In the genomic region with DNA sequence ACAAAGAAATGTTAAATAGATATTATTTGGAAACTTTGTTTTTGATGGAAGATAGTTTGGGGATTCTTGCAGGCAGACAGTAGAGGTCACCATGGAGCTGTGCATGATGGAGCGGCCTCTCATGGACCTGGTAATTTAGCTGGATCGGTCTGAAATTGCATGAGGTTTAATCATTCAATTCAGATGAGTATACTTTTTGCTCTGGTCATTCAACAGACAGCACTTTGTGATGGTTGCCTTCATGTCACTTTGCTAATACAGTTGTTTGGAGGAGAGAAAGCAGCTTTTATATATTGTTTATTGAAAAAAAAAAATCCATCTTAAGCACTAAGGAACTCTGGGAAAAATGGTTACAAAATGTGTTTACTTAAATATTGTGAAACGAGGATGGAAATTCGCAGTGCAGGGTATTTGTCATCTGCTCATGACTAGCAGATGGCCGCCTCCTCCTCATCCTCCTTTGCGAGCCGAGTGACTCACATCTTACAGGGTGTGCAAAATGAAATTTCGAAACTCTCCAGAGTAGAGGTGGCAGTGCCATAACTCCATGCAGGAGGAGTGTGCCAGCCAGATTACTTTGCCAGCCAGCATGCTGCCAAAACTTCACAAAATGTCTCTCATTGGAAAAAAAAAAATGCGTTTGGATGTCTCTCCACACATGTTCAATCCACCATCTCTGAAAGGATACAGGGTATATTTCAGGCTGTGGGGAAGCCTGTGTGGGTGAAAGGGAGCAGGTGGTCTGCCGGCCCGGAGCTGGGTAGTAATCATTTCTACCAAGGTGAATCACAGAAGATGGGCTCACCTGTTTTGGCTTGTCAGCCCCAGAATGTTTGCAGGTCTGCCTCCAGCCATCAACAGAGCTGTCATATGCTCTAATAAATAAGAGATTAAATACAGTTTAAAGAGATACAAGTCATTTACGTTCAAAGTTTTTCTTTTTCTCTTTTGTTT, we compare ENCODE assay signal across 8 cellular contexts.
DNase-seq lines count a peak whose midpoint lies in the region; ATAC-seq and TF ChIP-seq lines count a peak whose summit lies in the region.

No MANE protein-coding gene starts in this region.

- H3K27ac ChIP-seq in Peyer's patch (peak overlapping the region in 1 of 4 donors; percentile 50), heart left ventricle (peak overlapping the region in 2 of 12 donors; percentile 14 to 22), neuronal stem cell (replicated peaks; ENCODE audit: low read length) (no peak overlapping the region)

- no peak overlapping the region for H2BK5ac ChIP-seq in neuronal stem cell (ENCODE audit: low read length)

- no peak overlapping the region for H2AFZ ChIP-seq in neuronal stem cell (ENCODE audit: low read length)

- no peak overlapping the region for H3K9ac ChIP-seq in neuronal stem cell (ENCODE audit: low read depth, low read length, poor library complexity)

- H2BK12ac ChIP-seq in neuronal stem cell (ENCODE audit: low read length): no peak overlapping the region

- H2BK120ac ChIP-seq in neuronal stem cell (ENCODE audit: low read depth, low read length): no peak overlapping the region

- peak; percentile 84 for TF ChIP-seq CTCF in AG09319 (IDR thresholded peaks at IDR 0.05; ENCODE audit: low read depth, low read length)
- TF ChIP-seq CTCF in Peyer's patch (IDR thresholded peaks at IDR 0.05): peak in 4 of 6 experiments; percentile 50 to 71 (median 54)
- TF ChIP-seq CTCF in heart left ventricle (IDR thresholded peaks at IDR 0.05): peak; percentile 40 to 68 (median 56)

- H3K4me1 Mint-ChIP-seq in activated naive CD8-positive, alpha-beta T cell treated with anti-CD3 and anti-CD28 coated beads, Interleukin-2, amount 50 U/mL, for 24 hours: peaks cover 24% of the 10 kb centered on the region

- H3K4me3 ChIP-seq in H7 (ENCODE audit: insufficient read depth, low read depth, low read length): no peak overlapping the region
- no peak overlapping the region for H3K4me3 ChIP-seq in Peyer's patch
- peak overlapping the region in 1 of 12 donors; percentile 6 for H3K4me3 ChIP-seq in heart left ventricle
- H3K4me3 ChIP-seq in neuronal stem cell (ENCODE audit: low read length in 2 of 2): no peak overlapping the region

- H3K4me1 ChIP-seq in Peyer's patch (no peaks in the 10 kb centered on the region), heart left ventricle (peaks cover 0 to 8% (median 0%) of the 10 kb centered on the region in 12 donors), neuronal stem cell (ENCODE audit: control insufficient read depth in 2 of 2, insufficient read depth in 1 of 2, low read depth in 1 of 2, low read length in 2 of 2) (no peaks in the 10 kb centered on the region)

- H3K27me3 ChIP-seq in H7 (ENCODE audit: control insufficient read depth, insufficient read depth, low read length) (no peaks in the 10 kb centered on the region), Peyer's patch (no peaks in the 10 kb centered on the region), heart left ventricle (peaks cover 0 to 15% (median 0%) of the 10 kb centered on the region in 9 donors), neuronal stem cell (ENCODE audit: control insufficient read depth in 3 of 3, insufficient read depth in 3 of 3, low read depth in 1 of 3, low read length in 3 of 3) (no peaks in the 10 kb centered on the region)

- H3K27me3 Mint-ChIP-seq in activated naive CD8-positive, alpha-beta T cell treated with anti-CD3 and anti-CD28 coated beads, Interleukin-2, amount 50 U/mL, for 24 hours: no peaks in the 10 kb centered on the region

- H2BK15ac ChIP-seq in neuronal stem cell (ENCODE audit: low read length): no peak overlapping the region

- TF ChIP-seq POLR2A in Peyer's patch (IDR thresholded peaks at IDR 0.05): no peak
- no peak for TF ChIP-seq POLR2A in heart left ventricle (IDR thresholded peaks at IDR 0.05)

- no peak overlapping the region for H2AK5ac ChIP-seq in neuronal stem cell (ENCODE audit: low read depth, low read length)

- no peak overlapping the region for H3K14ac ChIP-seq in neuronal stem cell (ENCODE audit: low read length)

- no peak overlapping the region for H4K8ac ChIP-seq in neuronal stem cell (ENCODE audit: low read depth, low read length)

- intact Hi-C loops in heart left ventricle (cut with DNase I): loop anchor here (2.0 to 10.0 kb wide), 12 partner anchors 191 to 892 kb away; no protein-coding TSS in a partner anchor
- intact Hi-C loops in sciatic nerve (cut with DNase I): no loop called here

- no peak overlapping the region for H3K4me2 ChIP-seq in neuronal stem cell (ENCODE audit: insufficient read depth, low read length, poor library complexity, severe bottlenecking)

- no peak overlapping the region for H3K4ac ChIP-seq in neuronal stem cell (ENCODE audit: low read length)

- no peak overlapping the region for H4K91ac ChIP-seq in neuronal stem cell (ENCODE audit: low read depth, low read length, poor library complexity)

- no peaks in the 10 kb centered on the region for H3K9me3 Mint-ChIP-seq in activated naive CD8-positive, alpha-beta T cell treated with anti-CD3 and anti-CD28 coated beads, Interleukin-2, amount 50 U/mL, for 24 hours

- H3K36me3 ChIP-seq in H7 (replicated peaks; ENCODE audit: control insufficient read depth, insufficient read depth, low read length) (no peaks in the 10 kb centered on the region), Peyer's patch (no peaks in the 10 kb centered on the region), heart left ventricle (no peaks in the 10 kb centered on the region), neuronal stem cell (replicated peaks in 1 of 2; ENCODE audit: control insufficient read depth in 2 of 2, insufficient read depth in 2 of 2, low read length in 2 of 2) (no peaks in the 10 kb centered on the region)

- no peak overlapping the region for H3K23ac ChIP-seq in neuronal stem cell (ENCODE audit: low read depth, low read length, poor library complexity)

- no peak overlapping the region for H3K18ac ChIP-seq in neuronal stem cell (ENCODE audit: low read length)

- H3K27ac Mint-ChIP-seq in activated naive CD8-positive, alpha-beta T cell treated with anti-CD3 and anti-CD28 coated beads, Interleukin-2, amount 50 U/mL, for 24 hours: peak overlapping the region; percentile 64

- no peaks in the 10 kb centered on the region for H3K79me1 ChIP-seq in neuronal stem cell (ENCODE audit: low read depth, low read length)

- H3K4me3 Mint-ChIP-seq in activated naive CD8-positive, alpha-beta T cell treated with anti-CD3 and anti-CD28 coated beads, Interleukin-2, amount 50 U/mL, for 24 hours: no peak overlapping the region

- WGBS in heart left ventricle, 4 donors: 44 to 53% (median 50%) methylated on average over 12 of the region's 12 CpGs
- WGBS in neuronal stem cell (ENCODE audit: extremely low coverage in 2 of 2, insufficient read length in 2 of 2, insufficient replicate concordance in 1 of 2), 2 donors: no CpG with 5 or more reads among the region's 12 CpGs

- no peaks in the 10 kb centered on the region for H3K36me3 Mint-ChIP-seq in activated naive CD8-positive, alpha-beta T cell treated with anti-CD3 and anti-CD28 coated beads, Interleukin-2, amount 50 U/mL, for 24 hours (ENCODE audit: low read depth)

- H3K9me3 ChIP-seq in Peyer's patch (no peaks in the 10 kb centered on the region), heart left ventricle (no peaks in the 10 kb centered on the region), neuronal stem cell (replicated peaks in 1 of 2; ENCODE audit: control insufficient read depth in 2 of 2, insufficient read depth in 1 of 2, low read depth in 1 of 2, low read length in 2 of 2) (no peaks in the 10 kb centered on the region)

- peak; percentile 94 for ATAC-seq in activated naive CD8-positive, alpha-beta T cell treated with anti-CD3 and anti-CD28 coated beads, Interleukin-2, amount 50 U/mL, for 24 hours
- ATAC-seq in heart left ventricle: peak; percentile 64 to 90 (median 81)
- peak; percentile 95 for ATAC-seq in sciatic nerve
- ATAC-seq in GM18511 (IDR thresholded peaks at IDR 0.05; ENCODE audit: unreplicated experiment): no peak

- DNase-seq in AG09319 (ENCODE audit: extremely low read depth, low read depth) (peak; percentile 87), H7 (peak; percentile 19), Peyer's patch (peak in 1 of 3 donors; percentile 71), heart left ventricle (peak in 4 of 5 donors; percentile 20 to 51 (median 38)), sciatic nerve (ENCODE audit: low spot score) (peak; percentile 58), neuronal stem cell (ENCODE audit: low spot score) (no peak)
- DNase-seq in activated naive CD8-positive, alpha-beta T cell treated with anti-CD3 and anti-CD28 coated beads, Interleukin-2, amount 50 U/mL, for 24 hours: peak; percentile 18
